8 cellular contexts compared by ENCODE assay signal in genomic region chr7:144127714-144128334, GRCh38. TPM values are rescaled to one million over a fixed set of nuclear protein-coding genes. Genes with fewer than 3 reads are reported as not detected.
DNase-seq lines count a peak whose midpoint lies in the region; ATAC-seq and TF ChIP-seq lines count a peak whose summit lies in the region.

No MANE protein-coding gene starts in this region.

- peak; percentile 50 to 60 for DNase-seq in AML-193 (lab: John Stamatoyannopoulos, UW)
- DNase-seq in NCI-H2171 treated with DMSO at 0.1 percent for 48 hours (lab: John Stamatoyannopoulos, UW) = peak; percentile 86
- DNase-seq in activated CD4-positive, CD25-positive, alpha-beta regulatory T cell treated with anti-CD3 and anti-CD28 coated beads, Interleukin-2, amount 50 U/mL, for 16 hours (ENCODE audit: low read depth, low spot score) = peak; percentile 69
- DNase-seq in cardiac fibroblast (ENCODE audit: low read depth in 2 of 2) = peak; percentile 88 to 89
- peak; percentile 55 for DNase-seq in kidney epithelial cell (ENCODE audit: low read depth)
- peak; percentile 95 for DNase-seq in stimulated activated CD4-positive, alpha-beta T cell treated with anti-CD3 and anti-CD28 coated beads, Interleukin-4, amount 100 ng/mL, for 1 hour

- TF ChIP-seq CTCF in cardiac fibroblast (IDR thresholded peaks at IDR 0.05; ENCODE audit: low read depth, low read length) (peak; percentile 90), kidney epithelial cell (IDR thresholded peaks at IDR 0.05; ENCODE audit: insufficient read depth, low read length, poor library complexity, severe bottlenecking) (peak; percentile 95)

- H3K4me3 ChIP-seq in cardiac fibroblast (replicated peaks in 1 of 2; ENCODE audit: low read depth in 2 of 2, low read length in 2 of 2) (no peak overlapping the region), kidney epithelial cell (ENCODE audit: low read depth, low read length) (no peak overlapping the region)

- H3K27me3 ChIP-seq in kidney epithelial cell (ENCODE audit: control insufficient read depth, insufficient read depth, low read length) = no peaks in the 10 kb centered on the region

- no peaks in the 10 kb centered on the region for H3K36me3 ChIP-seq in kidney epithelial cell (ENCODE audit: control insufficient read depth, insufficient read depth, low read length)

- ATAC-seq in GM19023 (IDR thresholded peaks at IDR 0.05; ENCODE audit: unreplicated experiment) = peak; percentile 100
- ATAC-seq in HG03135 (IDR thresholded peaks at IDR 0.05; ENCODE audit: unreplicated experiment) = peak; percentile 100

RNA-seq across cellular contexts. Expression of gene OR2A14, which starts 4.8 kb away (rescaled TPM):
- not detected in 2 replicates for total RNA-seq in kidney epithelial cell

RNA-seq across cellular contexts. Expression of gene OR2A2, which starts 18.4 kb away (rescaled TPM):
- not detected in 2 replicates for total RNA-seq in kidney epithelial cell

RNA-seq across cellular contexts. Expression of gene OR2A12, which starts 41.7 kb away (rescaled TPM):
- not detected in 2 replicates for total RNA-seq in kidney epithelial cell

RNA-seq across cellular contexts. Expression of gene CTAGE4, which starts 55.4 kb away (rescaled TPM):
- total RNA-seq in kidney epithelial cell = 4.2 and 4.3 TPM in 2 replicates

RNA-seq across cellular contexts. Expression of gene OR2A25, which starts 58.2 kb away (rescaled TPM):
- total RNA-seq in kidney epithelial cell = not detected in 2 replicates
